In the genomic region with DNA sequence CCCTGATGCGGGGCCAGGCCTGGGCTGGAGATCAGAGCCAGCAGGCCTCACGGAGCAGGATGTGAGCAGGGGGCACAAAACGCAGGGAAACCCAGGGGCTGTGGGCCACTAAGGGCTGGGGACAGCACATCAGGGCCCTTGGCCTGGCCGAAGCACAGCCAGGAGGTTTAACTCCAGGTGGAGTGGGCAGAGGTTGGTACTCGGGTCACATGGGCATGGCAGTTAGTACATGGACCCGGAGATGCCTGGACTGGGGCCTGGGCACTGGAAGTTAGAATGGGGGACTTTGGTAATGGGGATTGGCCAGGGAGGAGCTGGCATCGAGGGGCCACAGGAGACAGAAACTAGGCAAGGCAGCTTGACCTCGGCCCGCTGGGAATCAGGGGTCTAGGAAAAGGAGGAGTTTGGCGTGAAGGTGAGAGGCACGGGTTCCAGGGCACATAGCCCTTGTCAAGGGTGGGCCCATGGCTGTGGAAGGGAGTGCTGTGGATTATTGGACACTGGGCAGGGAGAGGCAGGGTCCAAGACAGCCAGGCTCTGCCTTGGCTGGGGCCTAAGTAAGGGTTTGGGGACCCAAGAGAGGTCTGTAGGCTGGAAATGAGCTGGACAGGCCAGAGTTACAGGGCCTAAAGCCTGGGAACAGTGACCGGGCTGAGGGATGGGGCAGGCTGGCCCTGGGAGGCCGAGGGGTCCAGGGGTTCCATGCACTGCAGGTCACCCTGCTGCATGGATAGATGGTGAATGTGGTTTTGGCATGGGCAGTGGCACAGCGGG, we compare ENCODE assay signal across 15 cellular contexts. TPM values are rescaled to one million over a fixed set of nuclear protein-coding genes. Genes with fewer than 3 reads are reported as not detected.
DNase-seq lines count a peak whose midpoint lies in the region; ATAC-seq and TF ChIP-seq lines count a peak whose summit lies in the region.
"Had no signal": no experiment of that assay in that cellular context is flagged by ENCODE, and none has a peak within 500 bp of the region (broad histone marks: within the 10 kb centered on the region; RNA-seq: fewer than 3 reads in every experiment).

No MANE protein-coding gene starts in this region.

- H3K27me3 ChIP-seq in right cardiac atrium (ENCODE audit: control insufficient read depth, insufficient read depth), result no peaks in the 10 kb centered on the region
- H3K27me3 ChIP-seq in right atrium auricular region, result no peaks in the 10 kb centered on the region
- H3K27me3 ChIP-seq in RWPE2 (ENCODE audit: insufficient read depth, poor library complexity, severe bottlenecking), result no peaks in the 10 kb centered on the region
- H3K27me3 ChIP-seq in upper lobe of left lung, result no peaks in the 10 kb centered on the region

- no peak overlapping the region for H3K4me3 Mint-ChIP-seq in neural crest cell

- H3K9me3 Mint-ChIP-seq in neural crest cell, result no peaks in the 10 kb centered on the region

- no peaks in the 10 kb centered on the region for H3K27me3 Mint-ChIP-seq in neural crest cell (ENCODE audit: low read depth)

- TF ChIP-seq CTCF in right atrium auricular region (IDR thresholded peaks at IDR 0.05) (no peak), RWPE2 (IDR thresholded peaks at IDR 0.05; ENCODE audit: poor library complexity, severe bottlenecking) (no peak), neural crest cell (conservative IDR thresholded peaks at IDR 0.05) (no peak), upper lobe of left lung (IDR thresholded peaks at IDR 0.05) (no peak), GM10266 (IDR thresholded peaks at IDR 0.05; ENCODE audit: control insufficient read depth, insufficient read depth, low read depth, missing control alignments) (no peak)

- 94% methylated on average over 14 of the region's 14 CpGs for WGBS in right cardiac atrium
- WGBS in upper lobe of left lung, 2 donors, result 89 to 92% methylated on average over 12 to 14 of the region's 14 CpGs

- H3K36me3 ChIP-seq in right atrium auricular region (no peaks in the 10 kb centered on the region), RWPE2 (ENCODE audit: low read depth) (no peaks in the 10 kb centered on the region), upper lobe of left lung (no peaks in the 10 kb centered on the region)

- H3K4me1 Mint-ChIP-seq in neural crest cell, result peaks cover 4% of the 10 kb centered on the region

- no peaks in the 10 kb centered on the region for H3K36me3 Mint-ChIP-seq in neural crest cell (ENCODE audit: low read depth)

- H3K9me3 ChIP-seq in right cardiac atrium (ENCODE audit: control insufficient read depth, low read length) (no peaks in the 10 kb centered on the region), right atrium auricular region (no peaks in the 10 kb centered on the region), RWPE2 (ENCODE audit: severe bottlenecking) (no peaks in the 10 kb centered on the region), upper lobe of left lung (no peaks in the 10 kb centered on the region)

- H3K4me1 ChIP-seq in right cardiac atrium (ENCODE audit: control insufficient read depth, insufficient read depth, low read length), result peaks cover 11% of the 10 kb centered on the region
- peaks cover 0 to 56% of the 10 kb centered on the region in 2 donors for H3K4me1 ChIP-seq in right atrium auricular region
- H3K4me1 ChIP-seq in RWPE2 (ENCODE audit: insufficient read depth, poor library complexity, severe bottlenecking), result no peaks in the 10 kb centered on the region
- H3K4me1 ChIP-seq in upper lobe of left lung, result peaks cover 27 to 62% (median 51%) of the 10 kb centered on the region in 4 donors

- intact Hi-C loops in right cardiac atrium (cut with DNase I), result no loop called here

- H3K4me3 ChIP-seq in right cardiac atrium (ENCODE audit: low read length), result no peak overlapping the region
- no peak overlapping the region for H3K4me3 ChIP-seq in right atrium auricular region
- no peak overlapping the region for H3K4me3 ChIP-seq in RWPE2 (ENCODE audit: severe bottlenecking)
- H3K4me3 ChIP-seq in upper lobe of left lung, result no peak overlapping the region
- H3K4me3 ChIP-seq: K562 had no signal

- DNase-seq in right cardiac atrium (peak in 2 of 3 donors; percentile 6 to 40), right atrium auricular region (ENCODE audit: low spot score) (no peak), RWPE2 (ENCODE audit: low spot score) (peak; percentile 39), neural crest cell (ENCODE audit: low read depth, low spot score) (no peak), upper lobe of left lung (no peak), GM10266 (ENCODE audit: extremely low spot score) (no peak), SW480 (ENCODE audit: low spot score) (no peak)
- DNase-seq in central memory CD4-positive, alpha-beta T cell, result no peak
- DNase-seq: Calu3, HCEC 1CT, NCI-H1048, NCI-H2081 treated with DMSO at 0.1 percent for 48 hours, NCI-H524 had no signal

- ATAC-seq in right cardiac atrium (no peak), RWPE2 (ENCODE audit: low read depth) (no peak), upper lobe of left lung (ENCODE audit: low FRiP score in 2 of 2) (no peak)
- ATAC-seq: K562 had no signal

- TF ChIP-seq POLR2A in upper lobe of left lung (IDR thresholded peaks at IDR 0.05), result no peak

- peak overlapping the region; percentile 78 for H3K27ac Mint-ChIP-seq in neural crest cell (ENCODE audit: unreplicated experiment)

- TF ChIP-seq EP300 in upper lobe of left lung (IDR thresholded peaks at IDR 0.05), result no peak

- H3K27ac ChIP-seq in right cardiac atrium (ENCODE audit: low read length) (no peak overlapping the region), right atrium auricular region (no peak overlapping the region), RWPE2 (ENCODE audit: poor library complexity, severe bottlenecking) (no peak overlapping the region), upper lobe of left lung (peak overlapping the region in 3 of 4 donors; percentile 76 to 85 (median 82))

RNA-seq across cellular contexts. Expression of gene CD93, which starts 41.6 kb away (rescaled TPM):
- 10 to 100 TPM; 25.6 to 51.6 (median 41.7) TPM for total RNA-seq in right cardiac atrium
- 14.1 TPM for polyA plus RNA-seq in right cardiac atrium
- 10 to 100 TPM; 35.7 to 51.6 TPM for total RNA-seq in right atrium auricular region
- total RNA-seq in neural crest cell, result 0.44 and 0.50 TPM in 2 replicates
- total RNA-seq in upper lobe of left lung, result 100 to 1,000 TPM in 1 of 6 donors, 10 to 100 TPM in 5; 25.1 to 160 (median 68.8) TPM
- total RNA-seq: Calu3, G401 had no signal

Comparison
In these comparisons a context has a peak if more than half of its experiments do, and no peak if none do; other contexts are left out.
1. DNase-seq: peak in right cardiac atrium (2 of 3) and RWPE2 (single experiment); none in right atrium auricular region (single experiment), neural crest cell (single experiment), upper lobe of left lung (0 of 2), GM10266 (single experiment), SW480 (single experiment) and central memory CD4-positive, alpha-beta T cell (single experiment).
2. H3K27ac ChIP-seq: peak in upper lobe of left lung (3 of 4); none in right cardiac atrium (single experiment), right atrium auricular region (0 of 2) and RWPE2 (single experiment).
3. RNA of gene CD93, which starts 41.6 kb away (total RNA-seq): 25.1 to 160 TPM in upper lobe of left lung, 35.7 to 51.6 TPM in right atrium auricular region and 25.6 to 51.6 TPM in right cardiac atrium; 0.44 to 0.50 TPM in neural crest cell; every median in the first group is over 10 times any median in the second.